Comparison of ENCODE assay signal across 23 cellular contexts in genomic region chr20:4021905-4022304, GRCh38. TPM values are rescaled to one million over a fixed set of nuclear protein-coding genes. Genes with fewer than 3 reads are reported as not detected.
A peak's percentile ranks its signal among the peaks of the same experiment; 100 is the strongest.
DNase-seq lines count a peak whose midpoint lies in the region; ATAC-seq and TF ChIP-seq lines count a peak whose summit lies in the region.
"Had no signal": no experiment of that assay in that cellular context is flagged by ENCODE, and none has a peak within 500 bp of the region (broad histone marks: within the 10 kb centered on the region; RNA-seq: fewer than 3 reads in every experiment).

No MANE protein-coding gene starts in this region.

- peak overlapping the region; percentile 58 for H3K27ac ChIP-seq in mesendoderm (ENCODE audit: low read depth, low read length)
- H3K27ac ChIP-seq: left lung, RWPE1, WERI-Rb-1 had no signal

- peak overlapping the region; percentile 1 for H3K9ac ChIP-seq in mesendoderm (ENCODE audit: low read length)

- DNase-seq in AG20443 (ENCODE audit: low spot score) (peak; percentile 50), MG63 (peak; percentile 49), fibroblast of mammary gland (ENCODE audit: low read depth) (peak; percentile 91), mesendoderm (peak; percentile 57), NCI-H1105 treated with DMSO at 0.1 percent for 48 hours (lab: John Stamatoyannopoulos, UW) (no peak)
- no peak for DNase-seq in activated CD8-positive, alpha-beta T cell treated with anti-CD3 and anti-CD28 coated beads, Interleukin-2, amount 10 ng/mL, durations not matched to agents 7 days and 5 days
- DNase-seq: cortex of kidney; DMS153; immature natural killer cell; left lung; NCI-H1694; NCI-H526 treated with DMSO at 0.1 percent for 48 hours; stimulated activated CD4-positive, alpha-beta T cell treated with anti-CD3 and anti-CD28 coated beads, Interleukin-2, amount 100 ng/mL, for 24 hours; testis; WERI-Rb-1 had no signal

- H3K4me3 Mint-ChIP-seq in activated CD8-positive, alpha-beta T cell treated with anti-CD3 and anti-CD28 coated beads, Interleukin-2, amount 10 ng/mL, durations not matched to agents 7 days and 5 days: no peak overlapping the region
- H3K4me3 Mint-ChIP-seq: CD4-positive, CD25-positive, alpha-beta regulatory T cell; immature natural killer cell; stimulated activated effector memory CD8-positive, alpha-beta T cell treated with anti-CD3 and anti-CD28 coated beads, Interleukin-12 subunit alpha, Interleukin-12 subunit beta, amount 100 ng/mL, for 72 hours had no signal

- ATAC-seq in GM19328 (IDR thresholded peaks at IDR 0.05; ENCODE audit: unreplicated experiment) (no peak), GM21381 (IDR thresholded peaks at IDR 0.05; ENCODE audit: unreplicated experiment) (no peak)
- no peak for ATAC-seq in activated CD8-positive, alpha-beta T cell treated with anti-CD3 and anti-CD28 coated beads, Interleukin-2, amount 10 ng/mL, durations not matched to agents 7 days and 5 days
- ATAC-seq: left lung; SK-N-SH treated with all-trans-retinoic acid at 6 μM for 48 hours; stimulated activated effector memory CD8-positive, alpha-beta T cell treated with anti-CD3 and anti-CD28 coated beads, Interleukin-12 subunit alpha, Interleukin-12 subunit beta, amount 100 ng/mL, for 72 hours had no signal

- H3K4ac ChIP-seq in mesendoderm (ENCODE audit: low read depth, low read length): peak overlapping the region; percentile 48

- H3K4me2 ChIP-seq in mesendoderm (ENCODE audit: low read length): no peak overlapping the region

- no peaks in the 10 kb centered on the region for H3K79me1 ChIP-seq in mesendoderm (ENCODE audit: low read length)

- WGBS in mesendoderm (ENCODE audit: extremely low coverage, insufficient coverage, low lambda C conversion rate): no CpG with 5 or more reads among the region's 2 CpGs

- H3K36me3 Mint-ChIP-seq in activated CD8-positive, alpha-beta T cell treated with anti-CD3 and anti-CD28 coated beads, Interleukin-2, amount 10 ng/mL, durations not matched to agents 7 days and 5 days (ENCODE audit: low read depth): no peaks in the 10 kb centered on the region
- H3K36me3 Mint-ChIP-seq: CD4-positive, CD25-positive, alpha-beta regulatory T cell; immature natural killer cell; stimulated activated effector memory CD8-positive, alpha-beta T cell treated with anti-CD3 and anti-CD28 coated beads, Interleukin-12 subunit alpha, Interleukin-12 subunit beta, amount 100 ng/mL, for 72 hours had no signal

- H2BK5ac ChIP-seq in mesendoderm (ENCODE audit: low read length): peak overlapping the region; percentile 7

- POLR2A ChIA-PET in activated CD8-positive, alpha-beta T cell treated with anti-CD3 and anti-CD28 coated beads, Interleukin-2, amount 10 ng/mL, durations not matched to agents 7 days and 5 days (lab: Charles Lee): no interaction called here

- peak overlapping the region; percentile 37 for H2BK15ac ChIP-seq in mesendoderm (replicated peaks; ENCODE audit: low read depth)

- H3K9me3 Mint-ChIP-seq in activated CD8-positive, alpha-beta T cell treated with anti-CD3 and anti-CD28 coated beads, Interleukin-2, amount 10 ng/mL, durations not matched to agents 7 days and 5 days (ENCODE audit: insufficient read depth): no peaks in the 10 kb centered on the region
- H3K9me3 Mint-ChIP-seq: CD4-positive, CD25-positive, alpha-beta regulatory T cell; stimulated activated effector memory CD8-positive, alpha-beta T cell treated with anti-CD3 and anti-CD28 coated beads, Interleukin-12 subunit alpha, Interleukin-12 subunit beta, amount 100 ng/mL, for 72 hours had no signal

- no peaks in the 10 kb centered on the region for H3K79me2 ChIP-seq in mesendoderm (ENCODE audit: control insufficient read depth, insufficient read depth, low read length)
- H3K79me2 ChIP-seq: hepatocyte had no signal

- H3K27ac Mint-ChIP-seq in activated CD8-positive, alpha-beta T cell treated with anti-CD3 and anti-CD28 coated beads, Interleukin-2, amount 10 ng/mL, durations not matched to agents 7 days and 5 days: no peak overlapping the region
- H3K27ac Mint-ChIP-seq: immature natural killer cell; progenitor cell of endocrine pancreas; stimulated activated effector memory CD8-positive, alpha-beta T cell treated with anti-CD3 and anti-CD28 coated beads, Interleukin-12 subunit alpha, Interleukin-12 subunit beta, amount 100 ng/mL, for 72 hours had no signal

- H3K18ac ChIP-seq in mesendoderm (ENCODE audit: low read length): peak overlapping the region; percentile 89

- H3K27me3 ChIP-seq in MG63 (no peaks in the 10 kb centered on the region), mesendoderm (ENCODE audit: insufficient read depth, low read length, poor library complexity) (no peaks in the 10 kb centered on the region)
- H3K27me3 ChIP-seq: hepatocyte, left lung, testis had no signal

- peak overlapping the region; percentile 63 for H3K56ac ChIP-seq in mesendoderm (ENCODE audit: low read length)

- no peak overlapping the region for H3K4me3 ChIP-seq in MG63
- H3K4me3 ChIP-seq in fibroblast of mammary gland (ENCODE audit: control insufficient read depth, low read depth, low read length): no peak overlapping the region
- H3K4me3 ChIP-seq in mesendoderm (ENCODE audit: low read length): no peak overlapping the region
- H3K4me3 ChIP-seq: hepatocyte, left lung, testis had no signal

- no peak overlapping the region for H3K23ac ChIP-seq in mesendoderm (ENCODE audit: low read length)

- peaks cover 3% of the 10 kb centered on the region; the same call in 1 of the 2 replicates for H3K9me3 ChIP-seq in MG63
- H3K9me3 ChIP-seq: left lung, testis had no signal

- no peak for TF ChIP-seq CTCF in fibroblast of mammary gland (conservative IDR thresholded peaks at IDR 0.05; ENCODE audit: control insufficient read depth, insufficient read depth, low read depth, low read length)

- H3K36me3 ChIP-seq in MG63 (no peaks in the 10 kb centered on the region), mesendoderm (ENCODE audit: control insufficient read depth, insufficient read depth, low read length) (no peaks in the 10 kb centered on the region)
- H3K36me3 ChIP-seq: left lung, WERI-Rb-1 had no signal

- peak overlapping the region; percentile 29 for H2BK120ac ChIP-seq in mesendoderm (ENCODE audit: low read depth, low read length)

- H4K8ac ChIP-seq in mesendoderm (ENCODE audit: low read depth, low read length): no peak overlapping the region

- H3K4me1 Mint-ChIP-seq in activated CD8-positive, alpha-beta T cell treated with anti-CD3 and anti-CD28 coated beads, Interleukin-2, amount 10 ng/mL, durations not matched to agents 7 days and 5 days (ENCODE audit: low read depth): peaks cover 15% of the 10 kb centered on the region

- peaks cover 26% of the 10 kb centered on the region for H3K27me3 Mint-ChIP-seq in activated CD8-positive, alpha-beta T cell treated with anti-CD3 and anti-CD28 coated beads, Interleukin-2, amount 10 ng/mL, durations not matched to agents 7 days and 5 days (ENCODE audit: low read depth)

- no peak overlapping the region for H4K5ac ChIP-seq in mesendoderm (ENCODE audit: low read length)

- no peak overlapping the region for H2AK5ac ChIP-seq in mesendoderm (ENCODE audit: low read length)

- CTCF ChIA-PET in activated CD8-positive, alpha-beta T cell treated with anti-CD3 and anti-CD28 coated beads, Interleukin-2, amount 10 ng/mL, durations not matched to agents 7 days and 5 days (lab: Charles Lee): interaction anchor here (0.9 to 3.2 kb wide), 9 partner anchors 8 to 121 kb away, joined by 3 to 16 read pairs (median 4); no protein-coding TSS in a partner anchor

- peaks cover 20% of the 10 kb centered on the region for H3K4me1 ChIP-seq in mesendoderm (ENCODE audit: control insufficient read depth, low read depth, low read length)

RNA-seq across cellular contexts. Expression of gene RNF24, which starts 6.5 kb away (rescaled TPM):
- 2.8 and 4.6 TPM in 2 replicates for total RNA-seq in MG63 (2014; rRNA removed; shearing (Covaris generic); ENCODE audit: low replicate concordance)
- 13.8 TPM for polyA plus RNA-seq in mesendoderm (2013, experiment 1 of 2)
- polyA plus RNA-seq in mesendoderm (2013, experiment 2 of 2): 13.2 TPM
- 10 to 100 TPM; 12.3 to 15.3 TPM for total RNA-seq in activated CD8-positive, alpha-beta T cell treated with anti-CD3 and anti-CD28 coated beads, Interleukin-2, amount 10 ng/mL, durations not matched to agents 7 days and 5 days

Comparison
In these comparisons a context has a peak if more than half of its experiments do, and no peak if none do; other contexts are left out.
1. DNase-seq: peak in AG20443 (single experiment), MG63 (single experiment), fibroblast of mammary gland (single experiment) and mesendoderm (single experiment); none in activated CD8-positive, alpha-beta T cell treated with anti-CD3 and anti-CD28 coated beads, Interleukin-2, amount 10 ng/mL, durations not matched to agents 7 days and 5 days (single experiment) and NCI-H1105 treated with DMSO at 0.1 percent for 48 hours (single experiment).